Comparison of ENCODE assay signal across 25 cellular contexts in genomic region chr2:193843675-193844074, GRCh38.
"Had no signal": no experiment of that assay in that cellular context is flagged by ENCODE, and none has a peak within 500 bp of the region (broad histone marks: within the 10 kb centered on the region; RNA-seq: fewer than 3 reads in every experiment).

No MANE protein-coding gene starts in this region.

- H3K4me3 ChIP-seq: dorsolateral prefrontal cortex, esophagus muscularis mucosa, gastrocnemius medialis, ovary, thyroid gland, upper lobe of right lung had no signal

- H3K4me1 ChIP-seq: esophagus muscularis mucosa, gastrocnemius medialis, thyroid gland, upper lobe of right lung had no signal

- H3K4me3 Mint-ChIP-seq: activated naive CD8-positive, alpha-beta T cell treated with anti-CD3 and anti-CD28 coated beads for 36 hours; activated T-cell treated with anti-CD3 and anti-CD28 coated beads, Interleukin-2, amount 50 U/mL, for 4 hours; central memory CD8-positive, alpha-beta T cell; effector memory CD8-positive, alpha-beta T cell; memory B cell; natural killer cell treated with Interleukin-12 subunit alpha and Interleukin-12 subunit beta and Interleukin-15 and Interleukin-18, amount 100 ng/mL, for 72 hours; stimulated activated naive CD8-positive, alpha-beta T cell treated with anti-CD3 and anti-CD28 coated beads, Interleukin-15, Interleukin-2, amounts not matched to agents 100 ng/mL and 50 ng/mL, for 24 hours; WTC11 had no signal

- H3K27ac ChIP-seq: dorsolateral prefrontal cortex, esophagus muscularis mucosa, gastrocnemius medialis, ovary, thyroid gland, upper lobe of right lung had no signal

- H3K27me3 ChIP-seq: dorsolateral prefrontal cortex, esophagus muscularis mucosa, gastrocnemius medialis, ovary, thyroid gland, upper lobe of right lung had no signal

- H3K27ac Mint-ChIP-seq: activated naive CD8-positive, alpha-beta T cell treated with anti-CD3 and anti-CD28 coated beads for 36 hours; effector memory CD8-positive, alpha-beta T cell; memory B cell; natural killer cell treated with Interleukin-12 subunit alpha and Interleukin-12 subunit beta and Interleukin-15 and Interleukin-18, amount 100 ng/mL, for 72 hours; stimulated activated naive CD8-positive, alpha-beta T cell treated with anti-CD3 and anti-CD28 coated beads, Interleukin-15, Interleukin-2, amounts not matched to agents 100 ng/mL and 50 ng/mL, for 24 hours; WTC11 had no signal

- H3K4me1 Mint-ChIP-seq: activated naive CD8-positive, alpha-beta T cell treated with anti-CD3 and anti-CD28 coated beads for 36 hours; central memory CD8-positive, alpha-beta T cell; memory B cell had no signal

- ATAC-seq: activated T-cell treated with anti-CD3 and anti-CD28 coated beads, Interleukin-2, amount 50 U/mL, for 4 hours; effector memory CD8-positive, alpha-beta T cell; gastrocnemius medialis; left cardiac atrium; natural killer cell treated with Interleukin-12 subunit alpha and Interleukin-12 subunit beta and Interleukin-15 and Interleukin-18, amount 100 ng/mL, for 72 hours; right cardiac atrium; upper lobe of right lung had no signal

- DNase-seq: activated CD4-positive, alpha-beta T cell treated with anti-CD3 and anti-CD28 coated beads, Interleukin-2, amount 50 U/mL, for 48 hours; activated CD8-positive, alpha-beta memory T cell treated with anti-CD3 and anti-CD28 coated beads, Interleukin-2, amount 50 U/mL, for 48 hours; activated naive CD4-positive, alpha-beta T cell treated with Interleukin-2 at 50 U/mL for 16 hours; activated naive CD8-positive, alpha-beta T cell treated with anti-CD3 and anti-CD28 coated beads for 36 hours; activated T-cell treated with anti-CD3 and anti-CD28 coated beads, Interleukin-2, amount 50 U/mL, for 4 hours; dorsolateral prefrontal cortex; effector memory CD8-positive, alpha-beta T cell; gastrocnemius medialis; left cardiac atrium; ovary; right cardiac atrium; stimulated activated CD4-positive, alpha-beta T cell treated with anti-CD3 and anti-CD28 coated beads, Interleukin-4, amount 100 ng/mL, for 24 hours; substantia nigra; T1000; thyroid gland; upper lobe of right lung had no signal

- FAIRE-seq: astrocyte, colon, islet of Langerhans had no signal

- H3K9me3 ChIP-seq: esophagus muscularis mucosa, gastrocnemius medialis, ovary, thyroid gland, upper lobe of right lung had no signal

- H3K36me3 Mint-ChIP-seq: activated naive CD8-positive, alpha-beta T cell treated with anti-CD3 and anti-CD28 coated beads for 36 hours; memory B cell; natural killer cell treated with Interleukin-12 subunit alpha and Interleukin-12 subunit beta and Interleukin-15 and Interleukin-18, amount 100 ng/mL, for 72 hours; WTC11 had no signal

- H3K27me3 Mint-ChIP-seq: activated naive CD8-positive, alpha-beta T cell treated with anti-CD3 and anti-CD28 coated beads for 36 hours; central memory CD8-positive, alpha-beta T cell; effector memory CD8-positive, alpha-beta T cell; memory B cell; natural killer cell treated with Interleukin-12 subunit alpha and Interleukin-12 subunit beta and Interleukin-15 and Interleukin-18, amount 100 ng/mL, for 72 hours; stimulated activated naive CD8-positive, alpha-beta T cell treated with anti-CD3 and anti-CD28 coated beads, Interleukin-15, Interleukin-2, amounts not matched to agents 100 ng/mL and 50 ng/mL, for 24 hours had no signal

- H3K9me3 Mint-ChIP-seq: activated naive CD8-positive, alpha-beta T cell treated with anti-CD3 and anti-CD28 coated beads for 36 hours; activated T-cell treated with anti-CD3 and anti-CD28 coated beads, Interleukin-2, amount 50 U/mL, for 4 hours; memory B cell; stimulated activated naive CD8-positive, alpha-beta T cell treated with anti-CD3 and anti-CD28 coated beads, Interleukin-15, Interleukin-2, amounts not matched to agents 100 ng/mL and 50 ng/mL, for 24 hours had no signal

- H3K36me3 ChIP-seq: esophagus muscularis mucosa, gastrocnemius medialis, ovary, thyroid gland, upper lobe of right lung had no signal
